In genomic region chr6:166462461-166463135, GRCh38 we compare ENCODE assay signal across 13 cellular contexts.
"Had no signal": no experiment of that assay in that cellular context is flagged by ENCODE, and none has a peak within 500 bp of the region (broad histone marks: within the 10 kb centered on the region; RNA-seq: fewer than 3 reads in every experiment).

No MANE protein-coding gene starts in this region.

- DNase-seq: activated CD4-positive, alpha-beta T cell treated with anti-CD3 and anti-CD28 coated beads for 36 hours; activated CD4-positive, alpha-beta T cell treated with anti-CD3 and anti-CD28 coated beads, Interleukin-2, amount 50 U/mL, for 48 hours; activated gamma-delta T cell treated with Interleukin-2 at 50 U/mL for 16 hours; amniotic stem cell; effector CD8-positive, alpha-beta T cell; left cardiac atrium; occipital lobe; T-helper 17 cell had no signal

- H3K9me3 ChIP-seq: thoracic aorta had no signal

- H3K36me3 ChIP-seq: thoracic aorta had no signal

- ATAC-seq: activated CD4-positive, alpha-beta T cell treated with anti-CD3 and anti-CD28 coated beads for 36 hours; left cardiac atrium; T-helper 17 cell had no signal

- H3K4me3 Mint-ChIP-seq: activated CD4-positive, alpha-beta T cell treated with anti-CD3 and anti-CD28 coated beads for 36 hours; activated naive CD8-positive, alpha-beta T cell; dendritic cell treated with granulocyte-macrophage colony-stimulating factor and Interleukin-4, amounts not matched to agents 40 ng/mL and 50 ng/mL, for 4 days; nephron; T-helper 17 cell had no signal

- FAIRE-seq: TTC549 had no signal

- H3K4me1 Mint-ChIP-seq: activated CD4-positive, alpha-beta T cell treated with anti-CD3 and anti-CD28 coated beads for 36 hours; nephron had no signal

- H3K27ac ChIP-seq: thoracic aorta had no signal

- H3K27ac Mint-ChIP-seq: activated CD4-positive, alpha-beta T cell treated with anti-CD3 and anti-CD28 coated beads for 36 hours; activated naive CD8-positive, alpha-beta T cell; dendritic cell treated with granulocyte-macrophage colony-stimulating factor and Interleukin-4, amounts not matched to agents 40 ng/mL and 50 ng/mL, for 4 days; nephron; T-helper 17 cell had no signal

- H3K4me3 ChIP-seq: thoracic aorta had no signal

- H3K27me3 Mint-ChIP-seq: activated CD4-positive, alpha-beta T cell treated with anti-CD3 and anti-CD28 coated beads for 36 hours; activated naive CD8-positive, alpha-beta T cell; dendritic cell treated with granulocyte-macrophage colony-stimulating factor and Interleukin-4, amounts not matched to agents 40 ng/mL and 50 ng/mL, for 4 days; T-helper 17 cell had no signal
